ENCODE assay signal across 1 cellular context in the genomic region with DNA sequence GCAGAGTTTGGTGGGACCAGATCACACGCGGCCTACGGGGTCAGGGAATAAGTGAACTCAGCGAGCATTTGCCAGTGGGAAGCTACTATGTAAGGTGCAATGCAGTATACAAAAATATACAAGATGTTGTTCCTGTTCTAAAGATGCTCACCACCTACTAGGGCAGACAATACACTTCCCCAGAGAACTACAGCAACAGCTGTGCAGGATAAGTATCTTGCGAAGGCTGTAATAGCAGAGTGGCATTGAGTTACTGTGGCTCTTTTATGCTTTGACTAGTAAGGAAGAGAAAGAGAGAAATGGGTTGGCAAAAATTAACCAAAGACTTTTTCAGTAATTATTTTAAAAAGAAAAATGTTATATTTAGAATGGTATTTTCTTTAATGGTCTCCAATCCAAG.
TF ChIP-seq lines count a peak whose summit lies in the region.

No MANE protein-coding gene starts in this region.

TF ChIP-seq in WTC11, 78 proteins besides CTCF, POLR2A, EP300 and RAD21 (continued from another document):
- TF ChIP-seq, protein P1, sequence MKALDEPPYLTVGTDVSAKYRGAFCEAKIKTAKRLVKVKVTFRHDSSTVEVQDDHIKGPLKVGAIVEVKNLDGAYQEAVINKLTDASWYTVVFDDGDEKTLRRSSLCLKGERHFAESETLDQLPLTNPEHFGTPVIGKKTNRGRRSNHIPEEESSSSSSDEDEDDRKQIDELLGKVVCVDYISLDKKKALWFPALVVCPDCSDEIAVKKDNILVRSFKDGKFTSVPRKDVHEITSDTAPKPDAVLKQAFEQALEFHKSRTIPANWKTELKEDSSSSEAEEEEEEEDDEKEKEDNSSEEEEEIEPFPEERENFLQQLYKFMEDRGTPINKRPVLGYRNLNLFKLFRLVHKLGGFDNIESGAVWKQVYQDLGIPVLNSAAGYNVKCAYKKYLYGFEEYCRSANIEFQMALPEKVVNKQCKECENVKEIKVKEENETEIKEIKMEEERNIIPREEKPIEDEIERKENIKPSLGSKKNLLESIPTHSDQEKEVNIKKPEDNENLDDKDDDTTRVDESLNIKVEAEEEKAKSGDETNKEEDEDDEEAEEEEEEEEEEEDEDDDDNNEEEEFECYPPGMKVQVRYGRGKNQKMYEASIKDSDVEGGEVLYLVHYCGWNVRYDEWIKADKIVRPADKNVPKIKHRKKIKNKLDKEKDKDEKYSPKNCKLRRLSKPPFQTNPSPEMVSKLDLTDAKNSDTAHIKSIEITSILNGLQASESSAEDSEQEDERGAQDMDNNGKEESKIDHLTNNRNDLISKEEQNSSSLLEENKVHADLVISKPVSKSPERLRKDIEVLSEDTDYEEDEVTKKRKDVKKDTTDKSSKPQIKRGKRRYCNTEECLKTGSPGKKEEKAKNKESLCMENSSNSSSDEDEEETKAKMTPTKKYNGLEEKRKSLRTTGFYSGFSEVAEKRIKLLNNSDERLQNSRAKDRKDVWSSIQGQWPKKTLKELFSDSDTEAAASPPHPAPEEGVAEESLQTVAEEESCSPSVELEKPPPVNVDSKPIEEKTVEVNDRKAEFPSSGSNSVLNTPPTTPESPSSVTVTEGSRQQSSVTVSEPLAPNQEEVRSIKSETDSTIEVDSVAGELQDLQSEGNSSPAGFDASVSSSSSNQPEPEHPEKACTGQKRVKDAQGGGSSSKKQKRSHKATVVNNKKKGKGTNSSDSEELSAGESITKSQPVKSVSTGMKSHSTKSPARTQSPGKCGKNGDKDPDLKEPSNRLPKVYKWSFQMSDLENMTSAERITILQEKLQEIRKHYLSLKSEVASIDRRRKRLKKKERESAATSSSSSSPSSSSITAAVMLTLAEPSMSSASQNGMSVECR (CRISPR knock-in tag; IDR thresholded peaks at IDR 0.05; ENCODE audit: borderline replicate concordance), result no peak
- TF ChIP-seq ZNF219 (CRISPR knock-in tag; IDR thresholded peaks at IDR 0.05; ENCODE audit: borderline replicate concordance) (no peak), SP1 (CRISPR knock-in tag; conservative IDR thresholded peaks at IDR 0.05) (no peak), ESRRA (CRISPR knock-in tag; IDR thresholded peaks at IDR 0.05; ENCODE audit: borderline replicate concordance) (no peak), MYBL2 (CRISPR knock-in tag; IDR thresholded peaks at IDR 0.05) (no peak), CDX4 (CRISPR knock-in tag; IDR thresholded peaks at IDR 0.05; ENCODE audit: borderline replicate concordance) (no peak), KAT7 (CRISPR knock-in tag; IDR thresholded peaks at IDR 0.05; ENCODE audit: borderline replicate concordance) (no peak), USF2 (CRISPR knock-in tag; IDR thresholded peaks at IDR 0.05) (no peak), ZNF416 (CRISPR knock-in tag; IDR thresholded peaks at IDR 0.05) (no peak), TP53 (CRISPR knock-in tag; IDR thresholded peaks at IDR 0.05) (no peak), ZNF138 (CRISPR knock-in tag; conservative IDR thresholded peaks at IDR 0.05) (no peak)
- TF ChIP-seq, protein P2, sequence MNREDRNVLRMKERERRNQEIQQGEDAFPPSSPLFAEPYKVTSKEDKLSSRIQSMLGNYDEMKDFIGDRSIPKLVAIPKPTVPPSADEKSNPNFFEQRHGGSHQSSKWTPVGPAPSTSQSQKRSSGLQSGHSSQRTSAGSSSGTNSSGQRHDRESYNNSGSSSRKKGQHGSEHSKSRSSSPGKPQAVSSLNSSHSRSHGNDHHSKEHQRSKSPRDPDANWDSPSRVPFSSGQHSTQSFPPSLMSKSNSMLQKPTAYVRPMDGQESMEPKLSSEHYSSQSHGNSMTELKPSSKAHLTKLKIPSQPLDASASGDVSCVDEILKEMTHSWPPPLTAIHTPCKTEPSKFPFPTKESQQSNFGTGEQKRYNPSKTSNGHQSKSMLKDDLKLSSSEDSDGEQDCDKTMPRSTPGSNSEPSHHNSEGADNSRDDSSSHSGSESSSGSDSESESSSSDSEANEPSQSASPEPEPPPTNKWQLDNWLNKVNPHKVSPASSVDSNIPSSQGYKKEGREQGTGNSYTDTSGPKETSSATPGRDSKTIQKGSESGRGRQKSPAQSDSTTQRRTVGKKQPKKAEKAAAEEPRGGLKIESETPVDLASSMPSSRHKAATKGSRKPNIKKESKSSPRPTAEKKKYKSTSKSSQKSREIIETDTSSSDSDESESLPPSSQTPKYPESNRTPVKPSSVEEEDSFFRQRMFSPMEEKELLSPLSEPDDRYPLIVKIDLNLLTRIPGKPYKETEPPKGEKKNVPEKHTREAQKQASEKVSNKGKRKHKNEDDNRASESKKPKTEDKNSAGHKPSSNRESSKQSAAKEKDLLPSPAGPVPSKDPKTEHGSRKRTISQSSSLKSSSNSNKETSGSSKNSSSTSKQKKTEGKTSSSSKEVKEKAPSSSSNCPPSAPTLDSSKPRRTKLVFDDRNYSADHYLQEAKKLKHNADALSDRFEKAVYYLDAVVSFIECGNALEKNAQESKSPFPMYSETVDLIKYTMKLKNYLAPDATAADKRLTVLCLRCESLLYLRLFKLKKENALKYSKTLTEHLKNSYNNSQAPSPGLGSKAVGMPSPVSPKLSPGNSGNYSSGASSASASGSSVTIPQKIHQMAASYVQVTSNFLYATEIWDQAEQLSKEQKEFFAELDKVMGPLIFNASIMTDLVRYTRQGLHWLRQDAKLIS (CRISPR knock-in tag; IDR thresholded peaks at IDR 0.05; ENCODE audit: borderline replicate concordance), result no peak
